12 cellular contexts compared by ENCODE assay signal in the genomic region with DNA sequence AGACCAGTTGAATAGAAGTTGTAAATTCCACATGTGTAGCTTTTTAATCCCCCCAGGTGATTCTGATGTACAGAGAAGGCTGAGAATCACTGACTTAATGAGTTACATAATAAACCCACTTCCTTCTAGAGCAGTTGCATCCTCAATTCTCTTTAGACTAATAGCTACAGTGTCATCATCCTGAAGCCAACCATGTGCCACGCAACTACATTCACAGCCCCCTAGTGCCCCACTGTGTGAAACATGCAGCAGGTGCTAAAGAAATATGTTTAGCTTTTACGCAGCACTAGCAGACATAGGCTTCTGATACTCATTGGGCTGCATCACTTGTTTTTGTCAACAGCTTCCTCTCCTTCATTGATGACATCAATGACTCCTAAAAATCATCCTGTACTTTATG.
"Had no signal": no experiment of that assay in that cellular context is flagged by ENCODE, and none has a peak within 500 bp of the region (broad histone marks: within the 10 kb centered on the region; RNA-seq: fewer than 3 reads in every experiment).

No MANE protein-coding gene starts in this region.

- H3K36me3 ChIP-seq: ovary, transverse colon had no signal

- H3K27me3 ChIP-seq: hepatocyte, ovary, transverse colon had no signal

- DNase-seq: activated CD4-positive, alpha-beta memory T cell treated with anti-CD3 and anti-CD28 coated beads, Interleukin-2, amount 10 ng/mL, durations not matched to agents 7 days and 5 days; activated CD4-positive, alpha-beta T cell treated with anti-CD3 and anti-CD28 coated beads for 1 hour; activated effector memory CD4-positive, alpha-beta T cell treated with Interleukin-2 at 50 U/mL for 16 hours; central memory CD4-positive, alpha-beta T cell; left ventricle myocardium superior; mesendoderm; ovary; SHP77 treated with DMSO at 0.1 percent for 48 hours; stimulated activated CD4-positive, alpha-beta T cell treated with anti-CD3 and anti-CD28 coated beads, Interleukin-12 subunit alpha, Interleukin-12 subunit beta, amount 100 ng/mL, for 4 hours; substantia nigra; transverse colon had no signal

- ATAC-seq: left ventricle myocardium superior had no signal

- H3K27ac Mint-ChIP-seq: activated CD4-positive, alpha-beta memory T cell treated with anti-CD3 and anti-CD28 coated beads, Interleukin-2, amount 10 ng/mL, durations not matched to agents 7 days and 5 days had no signal

- H3K4me3 Mint-ChIP-seq: activated CD4-positive, alpha-beta memory T cell treated with anti-CD3 and anti-CD28 coated beads, Interleukin-2, amount 10 ng/mL, durations not matched to agents 7 days and 5 days had no signal

- H3K4me3 ChIP-seq: hepatocyte, ovary, transverse colon had no signal

- H3K27me3 Mint-ChIP-seq: activated CD4-positive, alpha-beta memory T cell treated with anti-CD3 and anti-CD28 coated beads, Interleukin-2, amount 10 ng/mL, durations not matched to agents 7 days and 5 days had no signal

- H3K9me3 ChIP-seq: ovary, transverse colon had no signal
